In the genomic region with DNA sequence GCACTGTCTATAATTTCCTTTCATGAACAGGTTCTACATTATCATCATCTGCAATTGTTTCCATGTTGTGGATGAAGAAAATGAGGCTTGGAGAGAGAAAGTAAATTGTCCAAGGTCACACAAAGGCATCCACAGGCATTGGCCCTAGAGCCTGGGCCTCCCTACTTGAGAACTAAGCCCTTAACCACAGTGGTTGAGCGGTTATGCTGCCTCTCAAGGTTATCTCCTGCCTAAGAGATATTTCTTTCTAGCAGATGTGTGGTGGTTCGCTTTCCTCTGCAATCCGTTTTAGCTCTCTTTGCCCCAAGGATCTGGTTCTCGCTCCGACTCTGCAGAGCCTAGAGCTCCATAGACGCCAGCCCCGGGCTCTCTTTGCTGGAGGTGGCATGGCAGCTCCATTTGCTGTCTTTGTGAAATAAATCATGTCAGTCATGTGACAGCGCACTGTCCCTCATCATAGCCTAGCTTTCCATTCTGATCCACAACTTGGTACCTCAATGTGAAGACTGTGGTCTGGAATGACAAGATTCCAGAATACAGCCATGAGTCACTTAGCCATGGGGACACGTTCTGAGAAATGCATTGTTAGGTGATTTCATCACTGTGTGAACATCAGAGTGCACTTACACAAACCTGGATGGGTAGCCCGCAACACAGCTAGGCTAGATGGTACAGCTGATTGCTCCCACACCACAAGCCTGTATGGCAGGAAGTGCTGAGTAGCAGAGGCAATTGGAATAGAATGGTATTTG, we compare ENCODE assay signal across 9 cellular contexts. TPM values are rescaled to one million over a fixed set of nuclear protein-coding genes. Genes with fewer than 3 reads are reported as not detected.
A peak's percentile ranks its signal among the peaks of the same experiment; 100 is the strongest.
DNase-seq lines count a peak whose midpoint lies in the region; ATAC-seq and TF ChIP-seq lines count a peak whose summit lies in the region.
"Had no signal": no experiment of that assay in that cellular context is flagged by ENCODE, and none has a peak within 500 bp of the region (broad histone marks: within the 10 kb centered on the region; RNA-seq: fewer than 3 reads in every experiment).

No MANE protein-coding gene starts in this region.

- intact Hi-C loops in activated CD4-positive, alpha-beta memory T cell treated with anti-CD3 and anti-CD28 coated beads for 36 hours (cut with micrococcal nuclease): no loop called here

- no peak overlapping the region for H2BK12ac ChIP-seq in mesenchymal stem cell (ENCODE audit: low read length in 2 of 2)

- H2AFZ ChIP-seq in DND-41 (ENCODE audit: low read depth, low read length) (no peak overlapping the region), mesenchymal stem cell (ENCODE audit: low read depth, low read length) (no peak overlapping the region)

- H3K79me1 ChIP-seq in mesenchymal stem cell (replicated peaks; ENCODE audit: low read length, poor library complexity, severe bottlenecking): no peaks in the 10 kb centered on the region

- no peaks in the 10 kb centered on the region for H3K4me1 ChIP-seq in DND-41 (ENCODE audit: insufficient read depth, low read length)
- H3K4me1 ChIP-seq in mesenchymal stem cell (ENCODE audit: control insufficient read depth, insufficient read depth, low read depth, low read length): peaks cover 2% of the 10 kb centered on the region

- H2AK5ac ChIP-seq in mesenchymal stem cell (ENCODE audit: low read length, severe bottlenecking): no peak overlapping the region

- H3K4me1 Mint-ChIP-seq in activated CD4-positive, alpha-beta memory T cell treated with anti-CD3 and anti-CD28 coated beads for 36 hours (ENCODE audit: low read depth): peaks cover 10% of the 10 kb centered on the region

- CTCF ChIA-PET in activated CD4-positive, alpha-beta memory T cell treated with anti-CD3 and anti-CD28 coated beads for 36 hours (lab: Charles Lee): no interaction called here

- no peaks in the 10 kb centered on the region for H4K20me1 ChIP-seq in DND-41 (ENCODE audit: insufficient read depth, low read length)

- no peak overlapping the region for H2BK5ac ChIP-seq in mesenchymal stem cell (ENCODE audit: low read depth, low read length, poor library complexity, severe bottlenecking)

- no peak overlapping the region for H4K91ac ChIP-seq in mesenchymal stem cell (ENCODE audit: low read length)

- POLR2A ChIA-PET in activated CD4-positive, alpha-beta memory T cell treated with anti-CD3 and anti-CD28 coated beads for 36 hours (lab: Charles Lee): no interaction called here

- DNase-seq in DND-41 (peak; percentile 33), LoVo (ENCODE audit: low spot score) (peak; percentile 14), mesenchymal stem cell (peak; percentile 69), KG1 (lab: John Stamatoyannopoulos, UW) (no peak)
- DNase-seq in activated CD4-positive, alpha-beta memory T cell treated with anti-CD3 and anti-CD28 coated beads for 36 hours: peak; percentile 21

- H3K27me3 Mint-ChIP-seq in activated CD4-positive, alpha-beta memory T cell treated with anti-CD3 and anti-CD28 coated beads for 36 hours: no peaks in the 10 kb centered on the region

- no peaks in the 10 kb centered on the region for H3K9me3 ChIP-seq in DND-41 (ENCODE audit: insufficient read depth, low read length, severe bottlenecking)
- peaks cover 9% of the 10 kb centered on the region for H3K9me3 ChIP-seq in mesenchymal stem cell (ENCODE audit: control insufficient read depth, low read length)

- WGBS in mesenchymal stem cell: 76% methylated on average over 10 of the region's 10 CpGs

- no peak overlapping the region for H3K27ac Mint-ChIP-seq in activated CD4-positive, alpha-beta memory T cell treated with anti-CD3 and anti-CD28 coated beads for 36 hours

- no peaks in the 10 kb centered on the region for H3K36me3 Mint-ChIP-seq in activated CD4-positive, alpha-beta memory T cell treated with anti-CD3 and anti-CD28 coated beads for 36 hours

- no peak overlapping the region for H3K14ac ChIP-seq in mesenchymal stem cell (ENCODE audit: low read length in 2 of 2)

- H3K27ac ChIP-seq in DND-41 (ENCODE audit: low read length) (no peak overlapping the region), mesenchymal stem cell (ENCODE audit: low read length, poor library complexity, severe bottlenecking) (no peak overlapping the region)

- H2BK120ac ChIP-seq in mesenchymal stem cell (ENCODE audit: low read depth, low read length): no peak overlapping the region

- H3K9me3 Mint-ChIP-seq in activated CD4-positive, alpha-beta memory T cell treated with anti-CD3 and anti-CD28 coated beads for 36 hours: peaks cover 9% of the 10 kb centered on the region

- no peak overlapping the region for H3K4me3 Mint-ChIP-seq in activated CD4-positive, alpha-beta memory T cell treated with anti-CD3 and anti-CD28 coated beads for 36 hours

- no peak overlapping the region for H3K23ac ChIP-seq in mesenchymal stem cell (ENCODE audit: low read length in 2 of 2)

- H3K27me3 ChIP-seq in DND-41 (ENCODE audit: insufficient read depth, low read length, poor library complexity) (no peaks in the 10 kb centered on the region), mesenchymal stem cell (ENCODE audit: control insufficient read depth in 1 of 2, insufficient read depth in 1 of 2, low read length in 2 of 2) (peaks cover 28 to 90% of the 10 kb centered on the region in 2 experiments)

- no peak overlapping the region for H4K8ac ChIP-seq in mesenchymal stem cell (ENCODE audit: low read length)

- H3K4me2 ChIP-seq in DND-41 (ENCODE audit: insufficient read depth, low read length): no peak overlapping the region
- no peak overlapping the region for H3K4me2 ChIP-seq in mesenchymal stem cell (ENCODE audit: low read length, poor library complexity, severe bottlenecking)

- no peak for TF ChIP-seq CTCF in DND-41 (IDR thresholded peaks at IDR 0.05; ENCODE audit: borderline replicate concordance, extremely low read depth, low read length, poor library complexity, severe bottlenecking)

- H3K4me3 ChIP-seq in DND-41 (ENCODE audit: low read depth in 1 of 2, low read length in 2 of 2) (no peak overlapping the region), mesenchymal stem cell (ENCODE audit: insufficient read depth in 1 of 2, low read depth in 1 of 2, low read length in 2 of 2) (no peak overlapping the region)
- H3K4me3 ChIP-seq: skin epidermis had no signal

- no peak overlapping the region for H3K18ac ChIP-seq in mesenchymal stem cell (ENCODE audit: low read depth in 1 of 2, low read length in 2 of 2)

- ATAC-seq in DND-41 (ENCODE audit: insufficient read depth, low read depth) (peak; percentile 70), HG02623 (IDR thresholded peaks at IDR 0.05; ENCODE audit: unreplicated experiment) (no peak), HG03280 (IDR thresholded peaks at IDR 0.05; ENCODE audit: unreplicated experiment) (no peak), HG02642 (IDR thresholded peaks at IDR 0.05; ENCODE audit: poor library complexity, unreplicated experiment) (no peak)

- H3K9ac ChIP-seq in DND-41 (ENCODE audit: low read depth, low read length) (no peak overlapping the region), mesenchymal stem cell (ENCODE audit: low read length) (no peak overlapping the region)

- no peaks in the 10 kb centered on the region for H3K79me2 ChIP-seq in DND-41 (ENCODE audit: insufficient read depth, low read length)

- H3K36me3 ChIP-seq in DND-41 (ENCODE audit: insufficient read depth, low read length) (no peaks in the 10 kb centered on the region), mesenchymal stem cell (ENCODE audit: control insufficient read depth in 1 of 2, insufficient read depth in 2 of 2, low read depth in 1 of 2, low read length in 2 of 2) (no peaks in the 10 kb centered on the region)

- H2BK15ac ChIP-seq in mesenchymal stem cell (ENCODE audit: low read depth, poor library complexity, severe bottlenecking): no peak overlapping the region

- H3K4ac ChIP-seq in mesenchymal stem cell (ENCODE audit: low read depth in 1 of 2, low read length in 2 of 2): no peak overlapping the region

RNA-seq across cellular contexts. Expression of gene RPS6KA4, which starts 27.2 kb away (rescaled TPM):
- 10 to 100 TPM; 31.4 to 34.3 TPM for total RNA-seq in activated CD4-positive, alpha-beta memory T cell treated with anti-CD3 and anti-CD28 coated beads for 36 hours
- polyA plus RNA-seq in mesenchymal stem cell (2013, experiment 1 of 2): 23.7 TPM
- 21.3 TPM for polyA plus RNA-seq in mesenchymal stem cell (2013, experiment 2 of 2)

RNA-seq across cellular contexts. Expression of gene CCDC88B, which starts 46.1 kb away (rescaled TPM):
- 10 to 100 TPM; 69.5 to 74.5 TPM for total RNA-seq in activated CD4-positive, alpha-beta memory T cell treated with anti-CD3 and anti-CD28 coated beads for 36 hours
- polyA plus RNA-seq in mesenchymal stem cell (2013, experiment 1 of 2): 2.0 TPM
- polyA plus RNA-seq in mesenchymal stem cell (2013, experiment 2 of 2): 1.8 TPM
